In genomic region chr14:52834440-52834842, GRCh38 we compare ENCODE assay signal across 12 cellular contexts. TPM values are rescaled to one million over a fixed set of nuclear protein-coding genes. Genes with fewer than 3 reads are reported as not detected.
DNase-seq lines count a peak whose midpoint lies in the region; ATAC-seq and TF ChIP-seq lines count a peak whose summit lies in the region.
"Had no signal": no experiment of that assay in that cellular context is flagged by ENCODE, and none has a peak within 500 bp of the region (broad histone marks: within the 10 kb centered on the region; RNA-seq: fewer than 3 reads in every experiment).

No MANE protein-coding gene starts in this region.

- peak; percentile 38 for DNase-seq in AG04450 (ENCODE audit: low read depth, low spot score)
- DNase-seq in HFF-Myc (ENCODE audit: extremely low read depth, low read depth), result peak; percentile 76
- DNase-seq in amniotic epithelial cell (ENCODE audit: low read depth), result peak; percentile 84
- DNase-seq in hepatic stellate cell (ENCODE audit: low spot score), result peak; percentile 61
- no peak for DNase-seq in GM19240 (ENCODE audit: insufficient read length, low spot score)
- DNase-seq in GM13976 (ENCODE audit: low spot score), result no peak
- no peak for DNase-seq in substantia nigra (lab: John Stamatoyannopoulos, UW)
- DNase-seq: activated CD8-positive, alpha-beta memory T cell treated with anti-CD3 and anti-CD28 coated beads, Interleukin-2, amount 10 ng/mL, durations not matched to agents 7 days and 5 days; Caco-2; T-cell had no signal

- in situ Hi-C loops in GM13976 (cut with MboI; ENCODE audit: low sequenced_read_pairs, unreplicated experiment), result no loop called here

- TF ChIP-seq CTCF in AG04450 (IDR thresholded peaks at IDR 0.05; ENCODE audit: low read depth, low read length), result no peak
- no peak for TF ChIP-seq CTCF in HFF-Myc (IDR thresholded peaks at IDR 0.05; ENCODE audit: low read depth, low read length, missing control alignments)
- TF ChIP-seq CTCF in GM13976 (IDR thresholded peaks at IDR 0.05; ENCODE audit: borderline replicate concordance, control extremely low read depth, extremely low read depth, insufficient read depth, missing control alignments), result no peak

- H3K27ac ChIP-seq in AG04450 (ENCODE audit: low read depth, low read length) (no peak overlapping the region), substantia nigra (ENCODE audit: low read depth, low read length, poor library complexity, severe bottlenecking) (no peak overlapping the region)
- H3K27ac ChIP-seq: thoracic aorta had no signal

- H3K9me3 ChIP-seq in AG04450 (ENCODE audit: control insufficient read depth, insufficient read depth, low read length), result no peaks in the 10 kb centered on the region
- H3K9me3 ChIP-seq: Caco-2, thoracic aorta had no signal

- CTCF ChIA-PET in AG04450 (lab: Charles Lee), result interaction anchor here (0.6 to 1.2 kb wide), 5 partner anchors 10 to 446 kb away, joined by 3 to 5 read pairs (median 3); no protein-coding TSS in a partner anchor

- POLR2A ChIA-PET in AG04450 (lab: Yijun Ruan, JAX), result no interaction called here

- ATAC-seq in HG03457 (IDR thresholded peaks at IDR 0.05; ENCODE audit: unreplicated experiment), result no peak
- ATAC-seq: activated CD8-positive, alpha-beta memory T cell treated with anti-CD3 and anti-CD28 coated beads, Interleukin-2, amount 10 ng/mL, durations not matched to agents 7 days and 5 days; T-cell had no signal

- H3K27me3 ChIP-seq in AG04450 (ENCODE audit: control insufficient read depth, insufficient read depth, low read length), result no peaks in the 10 kb centered on the region

- H3K4me3 ChIP-seq in AG04450 (ENCODE audit: low read depth, low read length) (no peak overlapping the region), HFF-Myc (replicated peaks; ENCODE audit: low read depth, low read length) (no peak overlapping the region)
- H3K4me3 ChIP-seq: thoracic aorta had no signal

RNA-seq across cellular contexts. Expression of gene GNPNAT1, which starts 43.0 kb away (rescaled TPM):
- 40.7 and 47.2 TPM in 2 replicates for polyA plus RNA-seq in AG04450 (2011; rRNA removed)
- polyA minus RNA-seq in AG04450 (2011; rRNA and poly(A)+ RNA removed), result 17.3 and 20.5 TPM in 2 replicates

Comparison
In these comparisons a context has a peak if more than half of its experiments do, and no peak if none do; other contexts are left out.
1. DNase-seq: peak in AG04450 (single experiment), HFF-Myc (single experiment), amniotic epithelial cell (single experiment) and hepatic stellate cell (single experiment); none in GM19240 (single experiment), GM13976 (single experiment) and substantia nigra (0 of 49).